In the genomic region with DNA sequence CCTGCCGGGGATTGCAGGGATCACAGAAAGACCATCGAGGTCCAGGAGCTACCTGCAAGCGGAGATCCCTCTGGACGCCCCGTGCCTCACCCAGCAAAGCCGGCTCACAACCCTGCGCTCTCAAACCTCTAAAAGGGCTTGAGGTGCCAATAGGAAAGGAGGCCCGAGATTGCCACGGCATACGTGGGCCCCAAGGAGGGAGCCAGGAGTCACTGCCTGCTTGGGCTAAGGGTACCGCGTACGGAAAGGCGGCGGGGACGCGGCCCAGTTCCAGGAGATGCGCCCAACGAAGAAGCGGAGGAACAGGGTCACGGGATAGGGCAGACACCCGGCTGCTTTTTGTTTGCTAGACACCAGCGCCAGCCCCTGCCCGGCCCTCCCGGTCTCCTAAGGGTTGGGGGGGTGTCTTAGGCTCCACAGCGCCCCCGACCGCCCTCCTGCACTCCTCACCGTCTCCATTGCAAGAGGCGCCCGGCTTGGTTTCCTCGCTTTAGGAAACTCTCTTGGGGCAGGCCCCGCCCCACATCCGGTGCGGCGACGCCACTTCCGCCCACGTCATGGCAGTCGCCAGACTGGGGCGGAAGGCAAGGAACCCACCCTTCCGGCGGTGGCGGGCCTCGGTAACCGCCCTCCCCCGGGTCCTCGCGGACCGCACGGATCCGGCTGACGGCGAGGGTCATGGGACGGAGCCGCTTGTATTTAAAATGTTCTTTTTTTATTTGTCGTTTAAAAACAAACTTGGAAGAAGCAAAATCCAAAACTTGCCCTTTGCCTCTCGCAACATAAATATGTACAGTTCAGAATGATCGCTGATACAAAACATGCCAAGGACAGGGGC, we compare ENCODE assay signal across 1 cellular context.
A peak's percentile ranks its signal among the peaks of the same experiment; 100 is the strongest.
TF ChIP-seq lines count a peak whose summit lies in the region.

Gene PRKAG1 (minus strand): TSS at position 495 of the 838 bp plus-strand sequence. CDS start 36 bp downstream, at position 459.

TF ChIP-seq in HEK293, 187 proteins besides CTCF, POLR2A, EP300 and RAD21 (continued from another document and continues in another):
- TF ChIP-seq REST (tag by site-specific recombination; IDR thresholded peaks at IDR 0.05) (0 out of 2 replicates have a peak, but pooled peaks have one; percentile 17), ZNF335 (tag by site-specific recombination; conservative IDR thresholded peaks at IDR 0.05) (peak; percentile 98), ZNF426 (tag by site-specific recombination; IDR thresholded peaks at IDR 0.05) (no peak), ZNF561 (tag by site-specific recombination; IDR thresholded peaks at IDR 0.05; ENCODE audit: borderline replicate concordance) (peak; percentile 85; the same call in 1 of the 2 replicates), SP2 (tag by site-specific recombination; IDR thresholded peaks at IDR 0.05) (peak; percentile 96), ZNF629 (tag by site-specific recombination; IDR thresholded peaks at IDR 0.05) (peak; percentile 99), ZNF654 (tag by site-specific recombination; IDR thresholded peaks at IDR 0.05; ENCODE audit: low read depth) (no peak), ZNF596 (tag by site-specific recombination; IDR thresholded peaks at IDR 0.05) (no peak), ZNF221 (tag by site-specific recombination; IDR thresholded peaks at IDR 0.05; ENCODE audit: borderline replicate concordance) (no peak), ZNF394 (tag by site-specific recombination; IDR thresholded peaks at IDR 0.05; ENCODE audit: borderline replicate concordance) (peak; percentile 69), ZNF202 (tag by site-specific recombination; IDR thresholded peaks at IDR 0.05; ENCODE audit: borderline replicate concordance) (no peak), ZNF558 (tag by site-specific recombination; IDR thresholded peaks at IDR 0.05) (no peak), KLF7 (tag by site-specific recombination; IDR thresholded peaks at IDR 0.05; ENCODE audit: borderline replicate concordance) (peak; percentile 79; the same call in 1 of the 2 replicates), ZNF707 (tag by site-specific recombination; IDR thresholded peaks at IDR 0.05) (no peak), ZNF701 (tag by site-specific recombination; IDR thresholded peaks at IDR 0.05) (no peak), ZNF747 (tag by site-specific recombination; IDR thresholded peaks at IDR 0.05) (no peak), RBAK (tag by site-specific recombination; IDR thresholded peaks at IDR 0.05) (no peak), SP7 (tag by site-specific recombination; IDR thresholded peaks at IDR 0.05) (peak; percentile 67), GFI1B (tag by site-specific recombination; IDR thresholded peaks at IDR 0.05) (peak; percentile 48; the same call in 1 of the 2 replicates), KLF8 (tag by site-specific recombination; IDR thresholded peaks at IDR 0.05) (peak; percentile 85), ZNF791 (tag by site-specific recombination; IDR thresholded peaks at IDR 0.05) (no peak), BCL11A (tag by site-specific recombination; IDR thresholded peaks at IDR 0.05; ENCODE audit: low read depth) (no peak), SALL2 (tag by site-specific recombination; IDR thresholded peaks at IDR 0.05; ENCODE audit: borderline replicate concordance) (no peak), ZFHX2 (tag by site-specific recombination; conservative IDR thresholded peaks at IDR 0.05) (peak; percentile 23), ZNF549 (tag by site-specific recombination; IDR thresholded peaks at IDR 0.05) (no peak), ZNF843 (tag by site-specific recombination; IDR thresholded peaks at IDR 0.05) (peak; percentile 42; the same call in 1 of the 2 replicates), MZF1 (tag by site-specific recombination; IDR thresholded peaks at IDR 0.05; ENCODE audit: borderline replicate concordance) (peak; percentile 19; the same call in 1 of the 2 replicates), ZEB2 (tag by site-specific recombination; IDR thresholded peaks at IDR 0.05) (peak; percentile 92), ZFP3 (tag by site-specific recombination; IDR thresholded peaks at IDR 0.05; ENCODE audit: low read depth) (no peak), OSR2 (tag by site-specific recombination; IDR thresholded peaks at IDR 0.05) (no peak), ZNF785 (tag by site-specific recombination; IDR thresholded peaks at IDR 0.05) (no peak), ZNF560 (tag by site-specific recombination; IDR thresholded peaks at IDR 0.05; ENCODE audit: borderline replicate concordance) (no peak), REPIN1 (tag by site-specific recombination; IDR thresholded peaks at IDR 0.05; ENCODE audit: low read depth) (no peak), ZBTB8A (tag by site-specific recombination; IDR thresholded peaks at IDR 0.05) (peak; percentile 87), ZBTB48 (tag by site-specific recombination; IDR thresholded peaks at IDR 0.05) (peak; percentile 88), HOXA7 (CRISPR knock-in tag; IDR thresholded peaks at IDR 0.05; ENCODE audit: borderline replicate concordance) (no peak), ZNF677 (tag by site-specific recombination; IDR thresholded peaks at IDR 0.05) (no peak), SETDB1 (IDR thresholded peaks at IDR 0.05; ENCODE audit: insufficient read length, low read length) (no peak), ZNF37A (tag by site-specific recombination; IDR thresholded peaks at IDR 0.05) (no peak)
- TF ChIP-seq, protein P1, sequence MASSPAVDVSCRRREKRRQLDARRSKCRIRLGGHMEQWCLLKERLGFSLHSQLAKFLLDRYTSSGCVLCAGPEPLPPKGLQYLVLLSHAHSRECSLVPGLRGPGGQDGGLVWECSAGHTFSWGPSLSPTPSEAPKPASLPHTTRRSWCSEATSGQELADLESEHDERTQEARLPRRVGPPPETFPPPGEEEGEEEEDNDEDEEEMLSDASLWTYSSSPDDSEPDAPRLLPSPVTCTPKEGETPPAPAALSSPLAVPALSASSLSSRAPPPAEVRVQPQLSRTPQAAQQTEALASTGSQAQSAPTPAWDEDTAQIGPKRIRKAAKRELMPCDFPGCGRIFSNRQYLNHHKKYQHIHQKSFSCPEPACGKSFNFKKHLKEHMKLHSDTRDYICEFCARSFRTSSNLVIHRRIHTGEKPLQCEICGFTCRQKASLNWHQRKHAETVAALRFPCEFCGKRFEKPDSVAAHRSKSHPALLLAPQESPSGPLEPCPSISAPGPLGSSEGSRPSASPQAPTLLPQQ (tag by site-specific recombination; IDR thresholded peaks at IDR 0.05): peak; percentile 75
- TF ChIP-seq, protein P2, sequence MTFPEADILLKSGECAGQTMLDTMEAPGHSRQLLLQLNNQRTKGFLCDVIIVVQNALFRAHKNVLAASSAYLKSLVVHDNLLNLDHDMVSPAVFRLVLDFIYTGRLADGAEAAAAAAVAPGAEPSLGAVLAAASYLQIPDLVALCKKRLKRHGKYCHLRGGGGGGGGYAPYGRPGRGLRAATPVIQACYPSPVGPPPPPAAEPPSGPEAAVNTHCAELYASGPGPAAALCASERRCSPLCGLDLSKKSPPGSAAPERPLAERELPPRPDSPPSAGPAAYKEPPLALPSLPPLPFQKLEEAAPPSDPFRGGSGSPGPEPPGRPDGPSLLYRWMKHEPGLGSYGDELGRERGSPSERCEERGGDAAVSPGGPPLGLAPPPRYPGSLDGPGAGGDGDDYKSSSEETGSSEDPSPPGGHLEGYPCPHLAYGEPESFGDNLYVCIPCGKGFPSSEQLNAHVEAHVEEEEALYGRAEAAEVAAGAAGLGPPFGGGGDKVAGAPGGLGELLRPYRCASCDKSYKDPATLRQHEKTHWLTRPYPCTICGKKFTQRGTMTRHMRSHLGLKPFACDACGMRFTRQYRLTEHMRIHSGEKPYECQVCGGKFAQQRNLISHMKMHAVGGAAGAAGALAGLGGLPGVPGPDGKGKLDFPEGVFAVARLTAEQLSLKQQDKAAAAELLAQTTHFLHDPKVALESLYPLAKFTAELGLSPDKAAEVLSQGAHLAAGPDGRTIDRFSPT (tag by site-specific recombination; IDR thresholded peaks at IDR 0.05): no peak
- TF ChIP-seq, protein P3, sequence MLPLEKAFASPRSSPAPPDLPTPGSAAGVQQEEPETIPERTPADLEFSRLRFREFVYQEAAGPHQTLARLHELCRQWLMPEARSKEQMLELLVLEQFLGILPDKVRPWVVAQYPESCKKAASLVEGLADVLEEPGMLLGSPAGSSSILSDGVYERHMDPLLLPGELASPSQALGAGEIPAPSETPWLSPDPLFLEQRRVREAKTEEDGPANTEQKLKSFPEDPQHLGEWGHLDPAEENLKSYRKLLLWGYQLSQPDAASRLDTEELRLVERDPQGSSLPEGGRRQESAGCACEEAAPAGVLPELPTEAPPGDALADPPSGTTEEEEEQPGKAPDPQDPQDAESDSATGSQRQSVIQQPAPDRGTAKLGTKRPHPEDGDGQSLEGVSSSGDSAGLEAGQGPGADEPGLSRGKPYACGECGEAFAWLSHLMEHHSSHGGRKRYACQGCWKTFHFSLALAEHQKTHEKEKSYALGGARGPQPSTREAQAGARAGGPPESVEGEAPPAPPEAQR (tag by site-specific recombination; IDR thresholded peaks at IDR 0.05): no peak
- TF ChIP-seq, protein P4, sequence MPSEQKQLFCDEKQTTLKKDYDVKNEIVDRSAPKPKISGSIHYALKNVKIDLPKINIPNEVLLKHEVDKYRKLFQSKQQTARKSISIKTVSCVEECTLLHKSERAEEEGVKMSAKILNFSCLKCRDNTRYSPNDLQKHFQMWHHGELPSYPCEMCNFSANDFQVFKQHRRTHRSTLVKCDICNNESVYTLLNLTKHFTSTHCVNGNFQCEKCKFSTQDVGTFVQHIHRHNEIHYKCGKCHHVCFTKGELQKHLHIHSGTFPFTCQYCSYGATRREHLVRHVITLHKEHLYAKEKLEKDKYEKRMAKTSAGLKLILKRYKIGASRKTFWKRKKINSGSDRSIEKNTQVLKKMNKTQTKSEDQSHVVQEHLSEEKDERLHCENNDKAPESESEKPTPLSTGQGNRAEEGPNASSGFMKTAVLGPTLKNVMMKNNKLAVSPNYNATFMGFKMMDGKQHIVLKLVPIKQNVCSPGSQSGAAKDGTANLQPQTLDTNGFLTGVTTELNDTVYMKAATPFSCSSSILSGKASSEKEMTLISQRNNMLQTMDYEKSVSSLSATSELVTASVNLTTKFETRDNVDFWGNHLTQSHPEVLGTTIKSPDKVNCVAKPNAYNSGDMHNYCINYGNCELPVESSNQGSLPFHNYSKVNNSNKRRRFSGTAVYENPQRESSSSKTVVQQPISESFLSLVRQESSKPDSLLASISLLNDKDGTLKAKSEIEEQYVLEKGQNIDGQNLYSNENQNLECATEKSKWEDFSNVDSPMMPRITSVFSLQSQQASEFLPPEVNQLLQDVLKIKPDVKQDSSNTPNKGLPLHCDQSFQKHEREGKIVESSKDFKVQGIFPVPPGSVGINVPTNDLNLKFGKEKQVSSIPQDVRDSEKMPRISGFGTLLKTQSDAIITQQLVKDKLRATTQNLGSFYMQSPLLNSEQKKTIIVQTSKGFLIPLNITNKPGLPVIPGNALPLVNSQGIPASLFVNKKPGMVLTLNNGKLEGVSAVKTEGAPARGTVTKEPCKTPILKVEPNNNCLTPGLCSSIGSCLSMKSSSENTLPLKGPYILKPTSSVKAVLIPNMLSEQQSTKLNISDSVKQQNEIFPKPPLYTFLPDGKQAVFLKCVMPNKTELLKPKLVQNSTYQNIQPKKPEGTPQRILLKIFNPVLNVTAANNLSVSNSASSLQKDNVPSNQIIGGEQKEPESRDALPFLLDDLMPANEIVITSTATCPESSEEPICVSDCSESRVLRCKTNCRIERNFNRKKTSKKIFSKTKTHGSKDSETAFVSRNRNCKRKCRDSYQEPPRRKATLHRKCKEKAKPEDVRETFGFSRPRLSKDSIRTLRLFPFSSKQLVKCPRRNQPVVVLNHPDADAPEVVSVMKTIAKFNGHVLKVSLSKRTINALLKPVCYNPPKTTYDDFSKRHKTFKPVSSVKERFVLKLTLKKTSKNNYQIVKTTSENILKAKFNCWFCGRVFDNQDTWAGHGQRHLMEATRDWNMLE (tag by site-specific recombination; conservative IDR thresholded peaks at IDR 0.05; ENCODE audit: low read depth): peak; percentile 86
- TF ChIP-seq, protein P5, sequence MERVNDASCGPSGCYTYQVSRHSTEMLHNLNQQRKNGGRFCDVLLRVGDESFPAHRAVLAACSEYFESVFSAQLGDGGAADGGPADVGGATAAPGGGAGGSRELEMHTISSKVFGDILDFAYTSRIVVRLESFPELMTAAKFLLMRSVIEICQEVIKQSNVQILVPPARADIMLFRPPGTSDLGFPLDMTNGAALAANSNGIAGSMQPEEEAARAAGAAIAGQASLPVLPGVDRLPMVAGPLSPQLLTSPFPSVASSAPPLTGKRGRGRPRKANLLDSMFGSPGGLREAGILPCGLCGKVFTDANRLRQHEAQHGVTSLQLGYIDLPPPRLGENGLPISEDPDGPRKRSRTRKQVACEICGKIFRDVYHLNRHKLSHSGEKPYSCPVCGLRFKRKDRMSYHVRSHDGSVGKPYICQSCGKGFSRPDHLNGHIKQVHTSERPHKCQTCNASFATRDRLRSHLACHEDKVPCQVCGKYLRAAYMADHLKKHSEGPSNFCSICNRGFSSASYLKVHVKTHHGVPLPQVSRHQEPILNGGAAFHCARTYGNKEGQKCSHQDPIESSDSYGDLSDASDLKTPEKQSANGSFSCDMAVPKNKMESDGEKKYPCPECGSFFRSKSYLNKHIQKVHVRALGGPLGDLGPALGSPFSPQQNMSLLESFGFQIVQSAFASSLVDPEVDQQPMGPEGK (tag by site-specific recombination; IDR thresholded peaks at IDR 0.05): peak; percentile 95
